8 cellular contexts compared by ENCODE assay signal in the genomic region with DNA sequence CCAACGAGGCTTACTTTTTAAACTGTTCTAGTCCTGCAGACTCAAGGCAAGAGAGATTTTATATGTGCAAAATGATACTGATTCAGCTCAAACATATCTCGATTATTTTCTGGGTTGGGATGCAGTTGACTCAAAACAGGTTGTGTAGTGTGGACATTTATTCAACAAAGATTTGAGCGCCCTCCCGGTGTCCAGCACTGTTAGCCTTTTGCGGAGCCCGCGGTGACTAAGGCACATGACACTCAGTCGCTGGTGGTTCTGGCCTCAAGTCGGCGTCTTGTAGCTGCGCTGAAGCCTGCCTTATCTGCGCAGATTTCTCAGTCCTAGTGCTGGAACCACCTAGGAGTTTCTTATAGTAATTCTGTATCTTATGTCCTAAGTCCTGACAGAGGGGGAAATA. TPM values are rescaled to one million over a fixed set of nuclear protein-coding genes. Genes with fewer than 3 reads are reported as not detected.
A peak's percentile ranks its signal among the peaks of the same experiment; 100 is the strongest.
DNase-seq lines count a peak whose midpoint lies in the region; ATAC-seq and TF ChIP-seq lines count a peak whose summit lies in the region.

No MANE protein-coding gene starts in this region.

- H2AFZ ChIP-seq in ACC112 (ENCODE audit: low read length, unreplicated experiment) (peak overlapping the region; percentile 90), PC-3 (ENCODE audit: low read length) (peak overlapping the region; percentile 99)

- POLR2A ChIA-PET in PC-3 (lab: Charles Lee; ENCODE audit: unreplicated experiment), result interaction anchor here (0.6 kb wide), 1 partner anchor 310 kb away, joined by 6 read pairs; no protein-coding TSS in a partner anchor

- no peak overlapping the region for H3K27ac Mint-ChIP-seq in stimulated activated naive B cell treated with anti-CD40 and anti-IgM and Interleukin-4, amounts not matched to agents 10 μg/mL and 1 μg/mL and 100 μg/mL, for 72 hours

- H3K4me1 ChIP-seq in ACC112 (ENCODE audit: control insufficient read depth, insufficient read depth, low read length, unreplicated experiment), result peaks cover 22% of the 10 kb centered on the region
- peaks cover 19% of the 10 kb centered on the region for H3K4me1 ChIP-seq in PC-3 (ENCODE audit: insufficient read depth, low read length)

- intact Hi-C loops in PC-3 (cut with micrococcal nuclease), result loop anchor here (5.0 to 10.0 kb wide), 3 partner anchors 212 to 480 kb away; no protein-coding TSS in a partner anchor
- intact Hi-C loops in left colon (cut with DNase I, micrococcal nuclease), result no loop called here

- H3K9me3 Mint-ChIP-seq in stimulated activated naive B cell treated with anti-CD40 and anti-IgM and Interleukin-4, amounts not matched to agents 10 μg/mL and 1 μg/mL and 100 μg/mL, for 72 hours, result no peaks in the 10 kb centered on the region

- BruUV-seq in PC-3 (replicated peaks; lab: Mats Ljungman, UMichigan), result TSS peak; percentile 35

- H3K4me3 Mint-ChIP-seq in stimulated activated naive B cell treated with anti-CD40 and anti-IgM and Interleukin-4, amounts not matched to agents 10 μg/mL and 1 μg/mL and 100 μg/mL, for 72 hours, result peak overlapping the region; percentile 53 to 76

- ATAC-seq in PC-3, result peak; percentile 60
- ATAC-seq in left colon, result peak; percentile 63
- ATAC-seq in stimulated activated naive B cell treated with anti-CD40 and anti-IgM and Interleukin-4, amounts not matched to agents 10 μg/mL and 1 μg/mL and 100 μg/mL, for 72 hours (replicated peaks), result peak; percentile 27 to 44
- ATAC-seq in GM18861 (IDR thresholded peaks at IDR 0.05; ENCODE audit: unreplicated experiment), result no peak

- no peaks in the 10 kb centered on the region for H3K36me3 Mint-ChIP-seq in stimulated activated naive B cell treated with anti-CD40 and anti-IgM and Interleukin-4, amounts not matched to agents 10 μg/mL and 1 μg/mL and 100 μg/mL, for 72 hours

- H3K36me3 ChIP-seq in ACC112 (ENCODE audit: insufficient read depth, low read length), result no peaks in the 10 kb centered on the region
- H3K36me3 ChIP-seq in PC-3 (ENCODE audit: low read depth, low read length), result no peaks in the 10 kb centered on the region

- CTCF ChIA-PET in PC-3 (lab: Charles Lee), result interaction anchor here (0.6 to 0.7 kb wide), 2 partner anchors 82 to 267 kb away, joined by 3 read pairs; no protein-coding TSS in a partner anchor

- H3K4me1 Mint-ChIP-seq in stimulated activated naive B cell treated with anti-CD40 and anti-IgM and Interleukin-4, amounts not matched to agents 10 μg/mL and 1 μg/mL and 100 μg/mL, for 72 hours, result peaks cover 7 to 16% of the 10 kb centered on the region in 2 donors

- no peaks in the 10 kb centered on the region for H3K9me3 ChIP-seq in PC-3 (ENCODE audit: low read length)

- H3K4me3 ChIP-seq in ACC112 (ENCODE audit: low read depth, low read length) (peak overlapping the region; percentile 96), PC-3 (ENCODE audit: low read length) (peak overlapping the region; percentile 79)

- H3K4me2 ChIP-seq in PC-3 (ENCODE audit: low read length), result peak overlapping the region; percentile 97

- H3K27me3 ChIP-seq in ACC112 (ENCODE audit: insufficient read depth, low read length) (no peaks in the 10 kb centered on the region), PC-3 (ENCODE audit: low read length) (peaks cover 14% of the 10 kb centered on the region)

- H3F3A ChIP-seq in PC-3 (ENCODE audit: low read length, unreplicated experiment), result no peaks in the 10 kb centered on the region

- H3K27ac ChIP-seq in ACC112 (ENCODE audit: low read depth, low read length) (no peak overlapping the region), PC-3 (ENCODE audit: low read length) (peak overlapping the region; percentile 38)

- peak overlapping the region; percentile 64 for H3K9ac ChIP-seq in PC-3 (ENCODE audit: low read length)

- H3K79me2 ChIP-seq in ACC112 (ENCODE audit: control insufficient read depth, insufficient read depth, low read length, unreplicated experiment) (peaks cover 3% of the 10 kb centered on the region), PC-3 (ENCODE audit: low read length) (no peaks in the 10 kb centered on the region)

- TF ChIP-seq CTCF in GM20000 (IDR thresholded peaks at IDR 0.05; ENCODE audit: extremely low read depth, missing control alignments), result no peak
- peak; percentile 35; the same call in 1 of the 2 replicates for TF ChIP-seq CTCF in PC-3 (conservative IDR thresholded peaks at IDR 0.05; ENCODE audit: low read depth, low read length)

- no peaks in the 10 kb centered on the region for H4K20me1 ChIP-seq in PC-3 (ENCODE audit: low read length)

- DNase-seq in GM20000 (ENCODE audit: low spot score) (peak; percentile 29), PC-3 (peak; percentile 64), dermis microvascular lymphatic vessel endothelial cell (ENCODE audit: low read depth in 2 of 2) (peak; percentile 40 to 85), left colon (peak; percentile 62 to 65), GDM1 (lab: John Stamatoyannopoulos, UW) (no peak)
- no peak for DNase-seq in stimulated activated naive B cell treated with anti-CD40 and anti-IgM and Interleukin-4, amounts not matched to agents 10 μg/mL and 1 μg/mL and 100 μg/mL, for 72 hours

- peaks cover 36 to 38% of the 10 kb centered on the region in 2 donors for H3K27me3 Mint-ChIP-seq in stimulated activated naive B cell treated with anti-CD40 and anti-IgM and Interleukin-4, amounts not matched to agents 10 μg/mL and 1 μg/mL and 100 μg/mL, for 72 hours

- H3K9me2 ChIP-seq in PC-3 (replicated peaks; ENCODE audit: low read length), result no peaks in the 10 kb centered on the region

RNA-seq across cellular contexts. Expression of a gene that starts 0.9 kb away (rescaled TPM):
- total RNA-seq in PC-3 (2014; rRNA removed) (7.5 and 9.4 TPM in 2 replicates), dermis microvascular lymphatic vessel endothelial cell (49.0 and 49.2 TPM in 2 replicates), left colon (10 to 100 TPM; 12.1 to 13.0 TPM)

Comparison
In these comparisons a context has a peak if more than half of its experiments do, and no peak if none do; other contexts are left out.
1. DNase-seq: peak in GM20000 (single experiment), PC-3 (single experiment), dermis microvascular lymphatic vessel endothelial cell (2 of 2) and left colon (2 of 2); none in stimulated activated naive B cell treated with anti-CD40 and anti-IgM and Interleukin-4, amounts not matched to agents 10 μg/mL and 1 μg/mL and 100 μg/mL, for 72 hours (single experiment) and GDM1 (single experiment).